Comparison of ENCODE assay signal across 34 cellular contexts in genomic region chr16:85100265-85100664, GRCh38. TPM values are rescaled to one million over a fixed set of nuclear protein-coding genes. Genes with fewer than 3 reads are reported as not detected.
"Had no signal": no experiment of that assay in that cellular context is flagged by ENCODE, and none has a peak within 500 bp of the region (broad histone marks: within the 10 kb centered on the region; RNA-seq: fewer than 3 reads in every experiment).

No MANE protein-coding gene starts in this region.

- DNase-seq: activated CD4-positive, alpha-beta memory T cell treated with anti-CD3 and anti-CD28 coated beads for 36 hours; activated CD4-positive, alpha-beta T cell treated with anti-CD3 and anti-CD28 coated beads for 36 hours; activated CD4-positive, alpha-beta T cell treated with anti-CD3 and anti-CD28 coated beads, Interleukin-2, amount 10 ng/mL, durations not matched to agents 24 days and 14 days; activated CD4-positive, CD25-positive, alpha-beta regulatory T cell; activated CD4-positive, CD25-positive, alpha-beta regulatory T cell treated with anti-CD3 and anti-CD28 coated beads, Interleukin-2, amount 50 U/mL, for 72 hours; activated CD8-positive, alpha-beta memory T cell treated with anti-CD3 and anti-CD28 coated beads, Interleukin-2, amount 10 ng/mL, durations not matched to agents 7 days and 5 days; activated CD8-positive, alpha-beta memory T cell treated with anti-CD3 and anti-CD28 coated beads, Interleukin-2, amount 50 U/mL, for 4 hours; activated CD8-positive, alpha-beta T cell treated with anti-CD3 and anti-CD28 coated beads, Interleukin-2, amount 10 ng/mL, durations not matched to agents 7 days and 5 days; activated effector memory CD4-positive, alpha-beta T cell treated with anti-CD3 and anti-CD28 coated beads, Interleukin-2, amount 50 U/mL, for 16 hours; activated naive CD4-positive, alpha-beta T cell treated with anti-CD3 and anti-CD28 coated beads for 36 hours; activated naive CD8-positive, alpha-beta T cell treated with anti-CD3 and anti-CD28 coated beads for 36 hours; activated naive CD8-positive, alpha-beta T cell treated with anti-CD3 and anti-CD28 coated beads, Interleukin-2, amount 50 U/mL, for 24 hours; activated T-cell treated with anti-CD3 and anti-CD28 coated beads, Interleukin-2, amount 50 U/mL, for 1 hour; activated T-cell treated with anti-CD3 and anti-CD28 coated beads, Interleukin-2, amount 50 U/mL, for 48 hours; adrenal gland; amygdala; aorta; body of pancreas; caudate nucleus; cortex of kidney; dermis blood vessel endothelial cell; effector CD4-positive, alpha-beta T cell; effector memory CD8-positive, alpha-beta T cell; erythroblast; foreskin keratinocyte; T-helper 2 cell had no signal

- H3K27ac ChIP-seq: adrenal gland, body of pancreas, esophagus muscularis mucosa, foreskin keratinocyte, gastroesophageal sphincter had no signal

- ATAC-seq: activated CD4-positive, alpha-beta T cell treated with anti-CD3 and anti-CD28 coated beads for 36 hours; activated CD8-positive, alpha-beta memory T cell treated with anti-CD3 and anti-CD28 coated beads, Interleukin-2, amount 10 ng/mL, durations not matched to agents 7 days and 5 days; activated CD8-positive, alpha-beta T cell treated with anti-CD3 and anti-CD28 coated beads, Interleukin-2, amount 10 ng/mL, durations not matched to agents 7 days and 5 days; activated naive CD8-positive, alpha-beta T cell treated with anti-CD3 and anti-CD28 coated beads, Interleukin-2, amount 50 U/mL, for 24 hours; body of pancreas; effector memory CD8-positive, alpha-beta T cell; foreskin keratinocyte; gastroesophageal sphincter had no signal

- H3K36me3 ChIP-seq: adrenal gland, esophagus muscularis mucosa, gastroesophageal sphincter had no signal

- FAIRE-seq: colon had no signal

- H3K4me1 ChIP-seq: adrenal gland, body of pancreas, esophagus muscularis mucosa, foreskin keratinocyte, gastroesophageal sphincter had no signal

- H3K9me3 ChIP-seq: adrenal gland, body of pancreas, esophagus muscularis mucosa, gastroesophageal sphincter had no signal

- H3K27me3 ChIP-seq: adrenal gland, body of pancreas had no signal

- H3K4me3 ChIP-seq: adrenal gland, body of pancreas, esophagus muscularis mucosa, gastroesophageal sphincter had no signal

RNA-seq across cellular contexts. Expression of gene CIBAR2, which starts 12.0 kb away (rescaled TPM):
- total RNA-seq: activated CD4-positive, alpha-beta memory T cell treated with anti-CD3 and anti-CD28 coated beads for 36 hours; activated CD4-positive, alpha-beta T cell treated with anti-CD3 and anti-CD28 coated beads for 36 hours; activated CD4-positive, alpha-beta T cell treated with anti-CD3 and anti-CD28 coated beads, Interleukin-2, amount 10 ng/mL, durations not matched to agents 24 days and 14 days; activated CD8-positive, alpha-beta memory T cell treated with anti-CD3 and anti-CD28 coated beads for 36 hours; activated CD8-positive, alpha-beta memory T cell treated with anti-CD3 and anti-CD28 coated beads, Interleukin-2, amount 10 ng/mL, durations not matched to agents 7 days and 5 days; activated CD8-positive, alpha-beta T cell treated with anti-CD3 and anti-CD28 coated beads, Interleukin-2, amount 10 ng/mL, durations not matched to agents 7 days and 5 days; activated naive CD4-positive, alpha-beta T cell treated with anti-CD3 and anti-CD28 coated beads for 36 hours; activated naive CD8-positive, alpha-beta T cell treated with anti-CD3 and anti-CD28 coated beads for 36 hours; activated T-helper 1 cell treated with anti-CD3 and anti-CD28 coated beads, Interleukin-12 subunit alpha, Interleukin-12 subunit beta, Interleukin-2, Interleukin-4 antibody, amounts not matched to agents 30 ng/mL and 10 ng/mL and 1 ng/mL, durations not matched to agents 14 hours and 24 hours and 36 hours; activated T-helper 2 cell treated with anti-CD3 and anti-CD28 coated beads, Interferon-gamma antibody, Interleukin-2, Interleukin-4, amounts not matched to agents 10 μg/mL and 5 μg/mL and 100 μg/mL, durations not matched to agents 14 hours and 24 hours and 36 hours; body of pancreas; chondrocyte; dermis blood vessel endothelial cell; esophagus muscularis mucosa; foreskin keratinocyte; gastroesophageal sphincter; T-helper 1 cell treated with Interleukin-12 subunit alpha and Interleukin-12 subunit beta and Interleukin-4 antibody, amounts not matched to agents 30 ng/mL and 1 ng/mL, for 36 hours had no signal
- polyA plus RNA-seq: aorta, foreskin keratinocyte had no signal
